9 cellular contexts compared by ENCODE assay signal in genomic region chr2:43106767-43107527, GRCh38.
DNase-seq lines count a peak whose midpoint lies in the region; TF ChIP-seq lines count a peak whose summit lies in the region.
"Had no signal": no experiment of that assay in that cellular context is flagged by ENCODE, and none has a peak within 500 bp of the region (broad histone marks: within the 10 kb centered on the region; RNA-seq: fewer than 3 reads in every experiment).

No MANE protein-coding gene starts in this region.

- no peaks in the 10 kb centered on the region for H3K9me3 Mint-ChIP-seq in endodermal cell

- H3K4me3 Mint-ChIP-seq in endodermal cell: no peak overlapping the region

- no peak overlapping the region for H3K4me3 ChIP-seq in endodermal cell (ENCODE audit: low read length)
- H3K4me3 ChIP-seq in neutrophil (ENCODE audit: low read depth in 1 of 2, low read length in 1 of 2): peak overlapping the region in 1 of 2 experiments; percentile 46

- H3K36me3 Mint-ChIP-seq in endodermal cell (ENCODE audit: low read depth): no peaks in the 10 kb centered on the region

- H3K27me3 ChIP-seq in endodermal cell (ENCODE audit: control insufficient read depth, insufficient read depth, low read length, poor library complexity, severe bottlenecking): peaks cover 2% of the 10 kb centered on the region
- H3K27me3 ChIP-seq in neutrophil: no peaks in the 10 kb centered on the region

- no peaks in the 10 kb centered on the region for H3K36me3 ChIP-seq in endodermal cell (ENCODE audit: control insufficient read depth, insufficient read depth, low read length)
- no peaks in the 10 kb centered on the region for H3K36me3 ChIP-seq in neutrophil

- H3K9me3 ChIP-seq in endodermal cell (ENCODE audit: control insufficient read depth, low read length) (no peaks in the 10 kb centered on the region), neutrophil (no peaks in the 10 kb centered on the region)

- H3K27ac ChIP-seq in endodermal cell (ENCODE audit: low read depth, low read length) (peak overlapping the region; percentile 59), neutrophil (peak overlapping the region; percentile 95)

- H3K4me1 ChIP-seq in endodermal cell (ENCODE audit: control insufficient read depth, insufficient read depth, low read length): no peaks in the 10 kb centered on the region
- peaks cover 69 to 77% of the 10 kb centered on the region in 2 experiments for H3K4me1 ChIP-seq in neutrophil (ENCODE audit: control insufficient read depth in 1 of 2, insufficient read depth in 1 of 2, low read depth in 1 of 2, low read length in 1 of 2)

- peaks cover 4% of the 10 kb centered on the region for H3K4me1 Mint-ChIP-seq in endodermal cell

- peaks cover 4% of the 10 kb centered on the region for H3K27me3 Mint-ChIP-seq in endodermal cell (ENCODE audit: insufficient read depth)

- DNase-seq in EH (ENCODE audit: low read depth) (peak; percentile 60), MV-4-11 (lab: John Stamatoyannopoulos, UW) (peak; percentile 99), endodermal cell (peak; percentile 37), NCI-H2196 (lab: John Stamatoyannopoulos, UW; ENCODE audit: unreplicated experiment) (no peak), GM19240 (ENCODE audit: insufficient read length, low spot score) (no peak), HK-2 (ENCODE audit: unreplicated experiment) (no peak), SHP77 treated with DMSO at 0.1 percent for 48 hours (lab: John Stamatoyannopoulos, UW) (no peak)
- DNase-seq: activated CD4-positive, alpha-beta T cell treated with anti-CD3 and anti-CD28 coated beads for 48 hours had no signal

- no peak overlapping the region for H3K27ac Mint-ChIP-seq in endodermal cell

- H3K9ac ChIP-seq in endodermal cell (ENCODE audit: extremely low read depth, low read length, poor library complexity, severe bottlenecking): no peak overlapping the region

- WGBS in endodermal cell (ENCODE audit: insufficient coverage in 1 of 2, insufficient read length in 1 of 2), 2 experiments: 82 to 84% methylated on average over 4 to 9 of the region's 9 CpGs

- TF ChIP-seq CTCF in endodermal cell (conservative IDR thresholded peaks at IDR 0.05) (no peak), neutrophil (IDR thresholded peaks at IDR 0.05) (no peak)

Comparison
In these comparisons a context has a peak if more than half of its experiments do, and no peak if none do; other contexts are left out.
1. DNase-seq: peak in EH (single experiment), MV-4-11 (single experiment) and endodermal cell (single experiment); none in NCI-H2196 (single experiment), GM19240 (single experiment), HK-2 (single experiment) and SHP77 treated with DMSO at 0.1 percent for 48 hours (single experiment).